8 cellular contexts compared by ENCODE assay signal in genomic region chrX:109732319-109732779, GRCh38. TPM values are rescaled to one million over a fixed set of nuclear protein-coding genes. Genes with fewer than 3 reads are reported as not detected.
DNase-seq lines count a peak whose midpoint lies in the region; ATAC-seq lines count a peak whose summit lies in the region.

No MANE protein-coding gene starts in this region.

- peak overlapping the region; percentile 68 for H3K4me2 ChIP-seq in Karpas-422 (ENCODE audit: low read depth, low read length, poor library complexity, severe bottlenecking)

- H3K36me3 ChIP-seq in Karpas-422 (ENCODE audit: insufficient read depth, low read length) = peaks cover 10% of the 10 kb centered on the region; the same call in 1 of the 2 replicates
- H3K36me3 ChIP-seq in naive thymus-derived CD4-positive, alpha-beta T cell (ENCODE audit: control insufficient read depth in 2 of 3, insufficient read depth in 3 of 3, low read length in 3 of 3) = peaks cover 0 to 5% (median 0%) of the 10 kb centered on the region in 3 experiments

- ATAC-seq in GM21717 (IDR thresholded peaks at IDR 0.05; ENCODE audit: unreplicated experiment) = peak; percentile 40
- peak; percentile 33 for ATAC-seq in naive thymus-derived CD4-positive, alpha-beta T cell

- H3K9me2 ChIP-seq in Karpas-422 (replicated peaks; ENCODE audit: insufficient read depth, low read length) = no peaks in the 10 kb centered on the region

- H3K4me1 Mint-ChIP-seq in naive thymus-derived CD4-positive, alpha-beta T cell = peaks cover 13 to 40% (median 31%) of the 10 kb centered on the region in 7 donors

- H4K20me1 ChIP-seq in Karpas-422 (ENCODE audit: insufficient read depth, low read depth, low read length) = no peaks in the 10 kb centered on the region

- H3K27ac ChIP-seq in Karpas-422 (ENCODE audit: low read length) = peak overlapping the region; percentile 75
- H3K27ac ChIP-seq in epithelial cell of prostate = peak overlapping the region; percentile 76
- peak overlapping the region; percentile 86 for H3K27ac ChIP-seq in naive thymus-derived CD4-positive, alpha-beta T cell (ENCODE audit: low read depth, low read length)

- H3K4me3 Mint-ChIP-seq in naive thymus-derived CD4-positive, alpha-beta T cell = peak overlapping the region; percentile 93 to 97 (median 96)

- H3K27ac Mint-ChIP-seq in naive thymus-derived CD4-positive, alpha-beta T cell = peak overlapping the region; percentile 85 to 98 (median 93)

- POLR2A ChIA-PET in naive thymus-derived CD4-positive, alpha-beta T cell (lab: Charles Lee) = no interaction called here

- intact Hi-C loops in naive thymus-derived CD4-positive, alpha-beta T cell (cut with micrococcal nuclease) = loop anchor here (1.0 to 10.0 kb wide), 7 partner anchors 26 to 1952 kb away; partner anchors contain the start of genes ALG13 (in 2 of the 2), ATG4A (in 1 of the 2) and PSMD10 (in 1 of the 2)

- no peaks in the 10 kb centered on the region for H3K9me3 Mint-ChIP-seq in naive thymus-derived CD4-positive, alpha-beta T cell

- no peaks in the 10 kb centered on the region for H3K9me3 ChIP-seq in Karpas-422 (ENCODE audit: low read length)
- H3K9me3 ChIP-seq in naive thymus-derived CD4-positive, alpha-beta T cell (ENCODE audit: control insufficient read depth in 2 of 3, low read length in 3 of 3) = no peaks in the 10 kb centered on the region

- H3K27me3 ChIP-seq in Karpas-422 (ENCODE audit: low read length) = no peaks in the 10 kb centered on the region
- H3K27me3 ChIP-seq in naive thymus-derived CD4-positive, alpha-beta T cell (ENCODE audit: control insufficient read depth in 2 of 2, insufficient read depth in 2 of 2, low read length in 2 of 2) = no peaks in the 10 kb centered on the region

- peaks cover 56% of the 10 kb centered on the region for H3K79me2 ChIP-seq in Karpas-422 (ENCODE audit: low read length)

- H3K36me3 Mint-ChIP-seq in naive thymus-derived CD4-positive, alpha-beta T cell = peaks cover 0 to 12% (median 3%) of the 10 kb centered on the region in 5 donors

- CTCF ChIA-PET in naive thymus-derived CD4-positive, alpha-beta T cell (lab: Charles Lee) = no interaction called here

- no peak overlapping the region for H2AFZ ChIP-seq in Karpas-422 (ENCODE audit: low read length)

- DNase-seq in ELR (ENCODE audit: low read depth) (peak; percentile 82), Karpas-422 (peak; percentile 75), epithelial cell of prostate (ENCODE audit: low read depth, low spot score) (no peak), mesenteric fat pad (ENCODE audit: low spot score) (no peak), superior temporal gyrus (ENCODE audit: extremely low spot score) (no peak)
- peak; percentile 16 to 34 for DNase-seq in activated CD4-positive, alpha-beta T cell treated with anti-CD3 and anti-CD28 coated beads for 4 hours
- peak in 8 of 9 donors; percentile 4 to 46 (median 16) for DNase-seq in naive thymus-derived CD4-positive, alpha-beta T cell

- H3K4me1 ChIP-seq in Karpas-422 (ENCODE audit: low read length) = peaks cover 17% of the 10 kb centered on the region
- peaks cover 4 to 13% of the 10 kb centered on the region in 2 donors for H3K4me1 ChIP-seq in naive thymus-derived CD4-positive, alpha-beta T cell (ENCODE audit: control insufficient read depth in 2 of 2, insufficient read depth in 2 of 2, low read length in 2 of 2)

- H3K27me3 Mint-ChIP-seq in naive thymus-derived CD4-positive, alpha-beta T cell = no peaks in the 10 kb centered on the region

- peak overlapping the region; percentile 94 for H3K9ac ChIP-seq in Karpas-422 (ENCODE audit: low read length)

- H3K4me3 ChIP-seq in Karpas-422 (ENCODE audit: low read length) = peak overlapping the region; percentile 82
- peak overlapping the region; percentile 92 for H3K4me3 ChIP-seq in naive thymus-derived CD4-positive, alpha-beta T cell (ENCODE audit: low read length)

RNA-seq across cellular contexts. Expression of gene ACSL4, which starts 0.7 kb away (rescaled TPM):
- total RNA-seq in Karpas-422 (2014; rRNA removed; shearing (Covaris generic); ENCODE audit: low replicate concordance) = 42.4 and 85.8 TPM in 2 replicates
- total RNA-seq in naive thymus-derived CD4-positive, alpha-beta T cell = 10 to 100 TPM; 13.4 to 43.9 (median 21.6) TPM
- polyA plus RNA-seq in naive thymus-derived CD4-positive, alpha-beta T cell = 1 to 10 TPM; 6.6 to 8.0 TPM
- 155 TPM for total RNA-seq in mesenteric fat pad

Comparison
In these comparisons a context has a peak if more than half of its experiments do, and no peak if none do; other contexts are left out.
1. DNase-seq: peak in ELR (single experiment), Karpas-422 (single experiment), activated CD4-positive, alpha-beta T cell treated with anti-CD3 and anti-CD28 coated beads for 4 hours (2 of 2) and naive thymus-derived CD4-positive, alpha-beta T cell (8 of 9); none in epithelial cell of prostate (single experiment), mesenteric fat pad (single experiment) and superior temporal gyrus (single experiment).
2. Peak in every context shown above with its lines, with median percentiles within 50 percentile points of each other: H3K27ac ChIP-seq.